8 cellular contexts compared by ENCODE assay signal in the genomic region with DNA sequence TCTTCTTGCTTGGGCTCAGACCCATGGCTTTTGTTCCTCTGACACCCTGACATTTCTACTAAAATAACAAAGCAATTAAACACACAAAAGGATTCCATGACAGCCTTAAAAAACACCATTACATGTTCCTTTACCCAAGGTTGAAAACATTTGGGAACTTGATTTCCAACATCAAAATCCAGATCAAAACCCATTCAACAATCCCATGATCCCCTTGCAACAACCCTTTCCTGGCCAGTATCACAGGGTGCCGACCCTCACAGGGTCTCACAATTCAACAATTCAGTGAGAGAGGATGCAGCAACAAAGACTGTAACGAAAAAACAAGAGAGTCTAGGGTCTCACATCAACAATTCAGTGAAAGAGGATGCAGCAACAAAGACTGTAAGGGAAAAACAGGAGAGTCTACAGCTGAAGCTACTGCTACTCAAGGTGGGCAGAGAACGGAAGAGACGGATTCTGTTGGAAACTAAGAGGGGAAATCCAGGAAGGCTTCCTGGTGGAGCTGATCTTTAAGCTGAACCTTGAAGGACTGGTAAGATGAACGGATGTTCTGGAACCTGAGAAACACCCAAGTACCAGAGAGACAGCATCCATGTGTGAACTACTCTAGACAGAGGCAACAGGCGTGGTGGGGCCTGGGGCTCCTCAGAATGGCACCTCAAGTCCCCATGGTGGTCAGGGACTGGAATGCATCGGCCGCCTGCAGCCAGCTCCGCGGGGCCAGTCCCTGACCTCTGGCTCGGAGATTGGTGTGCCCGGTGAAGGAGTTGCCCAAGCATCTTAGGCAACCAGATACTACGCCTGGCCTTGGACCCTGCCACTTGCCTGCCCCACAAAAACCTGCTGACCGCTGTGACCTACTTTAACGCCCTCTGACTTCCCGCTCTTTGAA. TPM values are rescaled to one million over a fixed set of nuclear protein-coding genes. Genes with fewer than 3 reads are reported as not detected.
A peak's percentile ranks its signal among the peaks of the same experiment; 100 is the strongest.
DNase-seq lines count a peak whose midpoint lies in the region; ATAC-seq, FAIRE-seq and TF ChIP-seq lines count a peak whose summit lies in the region.

No MANE protein-coding gene starts in this region.

- FAIRE-seq in RCC 7860 (lab: Jason Lieb, UNC): no peak

- H3K36me3 Mint-ChIP-seq in natural killer cell: no peaks in the 10 kb centered on the region

- H3K27ac Mint-ChIP-seq in natural killer cell: peak overlapping the region; percentile 91 to 97

- H3K4me1 Mint-ChIP-seq in natural killer cell: peaks cover 57 to 68% of the 10 kb centered on the region in 2 donors

- intact Hi-C loops in dorsolateral prefrontal cortex (cut with DNase I): loop anchor here (1.0 to 5.0 kb wide), 5 partner anchors 21 to 978 kb away; no protein-coding TSS in a partner anchor
- intact Hi-C loops in natural killer cell (cut with micrococcal nuclease): loop anchor here (1.0 to 5.0 kb wide), 8 partner anchors 19 to 881 kb away; partner anchors contain the start of gene ZFP36L1

- DNase-seq in NAMALWA (ENCODE audit: low spot score): peak; percentile 38
- DNase-seq in dorsolateral prefrontal cortex: no peak
- no peak for DNase-seq in natural killer cell
- no peak for DNase-seq in UCSD-AML1 (lab: John Stamatoyannopoulos, UW; ENCODE audit: unreplicated experiment)
- DNase-seq in RCC 7860 (ENCODE audit: low spot score): no peak
- no peak for DNase-seq in NCI-H2171 (lab: John Stamatoyannopoulos, UW)

- H3K27ac ChIP-seq in dorsolateral prefrontal cortex: peak overlapping the region; percentile 74 to 100 (median 99)

- H3K4me3 Mint-ChIP-seq in natural killer cell: peak overlapping the region; percentile 80

- TF ChIP-seq POLR2A in GM18505 (IDR thresholded peaks at IDR 0.05; ENCODE audit: borderline replicate concordance, extremely low read depth, insufficient read depth, insufficient read length): peak; percentile 5

- ATAC-seq in GM18505 (IDR thresholded peaks at IDR 0.05; ENCODE audit: unreplicated experiment) (no peak), natural killer cell (peak; percentile 17 to 42 (median 33)), GM19467 (IDR thresholded peaks at IDR 0.05; ENCODE audit: unreplicated experiment) (no peak)

- peak overlapping the region; percentile 40 to 79 (median 64) for H3K4me3 ChIP-seq in dorsolateral prefrontal cortex

- no peaks in the 10 kb centered on the region for H3K9me3 Mint-ChIP-seq in natural killer cell

- no peaks in the 10 kb centered on the region for H3K27me3 ChIP-seq in dorsolateral prefrontal cortex

- H3K27me3 Mint-ChIP-seq in natural killer cell (ENCODE audit: low read depth in 2 of 2): no peaks in the 10 kb centered on the region

- TF ChIP-seq CTCF in dorsolateral prefrontal cortex (IDR thresholded peaks at IDR 0.05 in 54 of 56, conservative IDR thresholded peaks at IDR 0.05 in 2 of 56; ENCODE audit: low read depth in 1 of 56, partially characterized antibody in 56 of 56) (no peak), natural killer cell (IDR thresholded peaks at IDR 0.05) (no peak)

RNA-seq across cellular contexts. Expression of gene ZFP36L1, which starts 22.7 kb away (rescaled TPM):
- total RNA-seq in dorsolateral prefrontal cortex (100 to 1,000 TPM in 78 of 120 experiments, 10 to 100 TPM in 42; 50.7 to 283 (median 111) TPM), natural killer cell (100 to 1,000 TPM; 143 to 167 (median 166) TPM)

Comparison
In these comparisons a context has a peak if more than half of its experiments do, and no peak if none do; other contexts are left out.
1. ATAC-seq: peak in natural killer cell (3 of 3); none in GM18505 (single experiment) and GM19467 (single experiment).